Comparison of ENCODE assay signal across 17 cellular contexts in the genomic region with DNA sequence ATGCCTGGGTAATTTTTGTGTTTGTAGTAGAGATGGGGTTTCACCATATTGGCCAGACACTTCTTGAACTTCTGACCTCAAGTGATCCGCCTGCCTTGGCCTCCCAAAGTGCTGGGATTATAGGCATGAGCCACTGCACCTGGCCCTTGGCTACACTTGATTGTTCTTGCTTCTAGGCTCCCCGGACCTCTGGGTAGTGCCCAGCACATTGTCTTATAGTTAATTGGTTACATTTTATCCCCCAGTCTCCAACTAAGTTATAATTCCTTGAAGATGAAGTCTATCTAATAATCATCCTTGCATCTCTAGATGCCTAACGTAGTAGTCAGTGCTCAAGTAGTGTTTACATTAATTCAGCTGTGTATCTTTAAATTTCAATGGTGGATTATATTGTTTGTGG. TPM values are rescaled to one million over a fixed set of nuclear protein-coding genes. Genes with fewer than 3 reads are reported as not detected.
DNase-seq lines count a peak whose midpoint lies in the region; ATAC-seq, FAIRE-seq and TF ChIP-seq lines count a peak whose summit lies in the region.
"Had no signal": no experiment of that assay in that cellular context is flagged by ENCODE, and none has a peak within 500 bp of the region (broad histone marks: within the 10 kb centered on the region; RNA-seq: fewer than 3 reads in every experiment).

No MANE protein-coding gene starts in this region.

- peaks cover 4% of the 10 kb centered on the region for H3K9me3 Mint-ChIP-seq in mesothelial cell of epicardium
- no peaks in the 10 kb centered on the region for H3K9me3 Mint-ChIP-seq in activated naive CD4-positive, alpha-beta T cell treated with anti-CD3 and anti-CD28 coated beads for 36 hours

- TF ChIP-seq CTCF in mesothelial cell of epicardium (IDR thresholded peaks at IDR 0.05; ENCODE audit: unreplicated experiment) = no peak

- no peaks in the 10 kb centered on the region for H3K4me1 ChIP-seq in esophagus (ENCODE audit: control insufficient read depth in 2 of 2, insufficient read depth in 2 of 2, low read length in 1 of 2)
- no peaks in the 10 kb centered on the region for H3K4me1 ChIP-seq in urinary bladder (ENCODE audit: insufficient read depth)

- H3K27ac ChIP-seq in esophagus (ENCODE audit: low read depth in 2 of 2, low read length in 1 of 2) (peak overlapping the region; percentile 71 to 73), urinary bladder (ENCODE audit: low read depth) (peak overlapping the region; percentile 62)
- H3K27ac ChIP-seq: C4-2B had no signal

- H3K9me3 ChIP-seq in MG63 = no peaks in the 10 kb centered on the region
- no peaks in the 10 kb centered on the region for H3K9me3 ChIP-seq in esophagus (ENCODE audit: control insufficient read depth in 2 of 2, insufficient read depth in 1 of 2, low read depth in 1 of 2, low read length in 1 of 2)

- H3K27me3 Mint-ChIP-seq in mesothelial cell of epicardium (ENCODE audit: low read depth) = no peaks in the 10 kb centered on the region
- H3K27me3 Mint-ChIP-seq in activated naive CD4-positive, alpha-beta T cell treated with anti-CD3 and anti-CD28 coated beads for 36 hours (ENCODE audit: low read depth) = peaks cover 3% of the 10 kb centered on the region

- H3K36me3 ChIP-seq in MG63 = no peaks in the 10 kb centered on the region
- no peaks in the 10 kb centered on the region for H3K36me3 ChIP-seq in esophagus (ENCODE audit: control insufficient read depth in 2 of 2, insufficient read depth in 2 of 2, low read length in 1 of 2)
- H3K36me3 ChIP-seq in urinary bladder (ENCODE audit: insufficient read depth) = peaks cover 2% of the 10 kb centered on the region

- H3K27me3 ChIP-seq in MG63 = no peaks in the 10 kb centered on the region
- H3K27me3 ChIP-seq in esophagus (ENCODE audit: control insufficient read depth in 1 of 2, insufficient read depth in 2 of 2, low read length in 2 of 2) = no peaks in the 10 kb centered on the region

- peak; percentile 4 for DNase-seq in MG63
- no peak for DNase-seq in mesothelial cell of epicardium (ENCODE audit: low spot score in 2 of 2, unreplicated experiment in 2 of 2)
- no peak for DNase-seq in GM19239 (ENCODE audit: insufficient read length, low spot score)
- no peak for DNase-seq in activated naive CD4-positive, alpha-beta T cell treated with anti-CD3 and anti-CD28 coated beads for 36 hours
- DNase-seq: AML-193, DMS79 treated with DMSO at 0.1 percent for 48 hours, KBM-7, MV-4-11, NCI-H187, NCI-H345, NCI-H524 treated with DMSO at 0.1 percent for 48 hours, RPMI8226 had no signal

- 57 to 70% methylated on average over 3 of the region's 3 CpGs for WGBS in esophagus, 2 donors
- 75% methylated on average over 3 of the region's 3 CpGs for WGBS in urinary bladder

- no peak for FAIRE-seq in GM19239 (lab: Jason Lieb, UNC)
- FAIRE-seq: H54 had no signal

- H3K4me3 ChIP-seq in MG63 = no peak overlapping the region
- H3K4me3 ChIP-seq in esophagus (ENCODE audit: low read depth in 1 of 2, low read length in 2 of 2) = no peak overlapping the region
- H3K4me3 ChIP-seq in urinary bladder (ENCODE audit: low read depth, low read length) = no peak overlapping the region

- H3K27ac Mint-ChIP-seq in mesothelial cell of epicardium = peak overlapping the region; percentile 93
- H3K27ac Mint-ChIP-seq in activated naive CD4-positive, alpha-beta T cell treated with anti-CD3 and anti-CD28 coated beads for 36 hours = no peak overlapping the region

- CTCF ChIA-PET in activated naive CD4-positive, alpha-beta T cell treated with anti-CD3 and anti-CD28 coated beads for 36 hours (lab: Charles Lee) = interaction anchor here (0.9 kb wide), 1 partner anchor 12 kb away, joined by 3 read pairs; a partner anchor contains a TSS

- intact Hi-C loops in activated naive CD4-positive, alpha-beta T cell treated with anti-CD3 and anti-CD28 coated beads for 36 hours (cut with micrococcal nuclease) = no loop called here

- no peak overlapping the region for H3K4me3 Mint-ChIP-seq in mesothelial cell of epicardium
- no peak overlapping the region for H3K4me3 Mint-ChIP-seq in activated naive CD4-positive, alpha-beta T cell treated with anti-CD3 and anti-CD28 coated beads for 36 hours

- H3K36me3 Mint-ChIP-seq in mesothelial cell of epicardium = peaks cover 39% of the 10 kb centered on the region
- H3K36me3 Mint-ChIP-seq in activated naive CD4-positive, alpha-beta T cell treated with anti-CD3 and anti-CD28 coated beads for 36 hours (ENCODE audit: low read depth) = no peaks in the 10 kb centered on the region

- peaks cover 63% of the 10 kb centered on the region for H3K4me1 Mint-ChIP-seq in mesothelial cell of epicardium
- peaks cover 5% of the 10 kb centered on the region for H3K4me1 Mint-ChIP-seq in activated naive CD4-positive, alpha-beta T cell treated with anti-CD3 and anti-CD28 coated beads for 36 hours (ENCODE audit: low read depth)

- no peak for ATAC-seq in GM21423 (IDR thresholded peaks at IDR 0.05; ENCODE audit: unreplicated experiment)

RNA-seq across cellular contexts. Expression of a gene that starts 11.8 kb away (rescaled TPM):
- 2.0 and 2.1 TPM in 2 replicates for total RNA-seq in MG63 (2014; rRNA removed; shearing (Covaris generic); ENCODE audit: low replicate concordance)
- polyA plus RNA-seq in esophagus (1 to 10 TPM; 4.9 to 7.2 TPM), urinary bladder (13.7 TPM)
- total RNA-seq in mesothelial cell of epicardium (55.2 to 58.9 TPM (median 57.3 TPM) in 3 replicates), urinary bladder (25.9 TPM)
- total RNA-seq in activated naive CD4-positive, alpha-beta T cell treated with anti-CD3 and anti-CD28 coated beads for 36 hours = under 1 TPM; 0.31 to 0.49 TPM

RNA-seq across cellular contexts. Expression of a gene that starts 21.4 kb away (rescaled TPM):
- total RNA-seq in MG63 (2014; rRNA removed; shearing (Covaris generic); ENCODE audit: low replicate concordance) = not detected in 2 replicates
- polyA plus RNA-seq in esophagus (under 1 TPM in 1 of 2 donors, not detected in 1; 0.05 TPM), urinary bladder (not detected)
- total RNA-seq in mesothelial cell of epicardium (2.9 to 4.0 TPM (median 3.9 TPM) in 3 replicates), urinary bladder (0.63 TPM)
- not detected for total RNA-seq in activated naive CD4-positive, alpha-beta T cell treated with anti-CD3 and anti-CD28 coated beads for 36 hours
